Comparison of ENCODE assay signal across 22 cellular contexts in genomic region chr1:236030572-236030971, GRCh38.
"Had no signal": no experiment of that assay in that cellular context is flagged by ENCODE, and none has a peak within 500 bp of the region (broad histone marks: within the 10 kb centered on the region; RNA-seq: fewer than 3 reads in every experiment).

No MANE protein-coding gene starts in this region.

- H3K9me3 ChIP-seq: SK-N-SH had no signal

- H3K9ac ChIP-seq: SK-N-SH had no signal

- H3K4me2 ChIP-seq: SK-N-SH had no signal

- H3K9me2 ChIP-seq: SK-N-SH had no signal

- DNase-seq: activated CD4-positive, alpha-beta memory T cell treated with anti-CD3 and anti-CD28 coated beads for 36 hours; activated CD4-positive, alpha-beta T cell treated with anti-CD3 and anti-CD28 coated beads, Interleukin-2, amount 10 ng/mL, durations not matched to agents 7 days and 5 days; activated CD4-positive, CD25-positive, alpha-beta regulatory T cell; activated CD8-positive, alpha-beta memory T cell treated with anti-CD3 and anti-CD28 coated beads for 24 hours; activated gamma-delta T cell; activated naive CD4-positive, alpha-beta T cell treated with anti-CD3 and anti-CD28 coated beads for 36 hours; activated T-cell treated with anti-CD3 and anti-CD28 coated beads, Interleukin-2, amount 50 U/mL, for 4 hours; anterior cingulate cortex; Kasumi-1; KBM-7; MV-4-11; NCI-H1105; NCI-H1436; NCI-H187 treated with DMSO at 0.1 percent for 48 hours; NCI-H2081 treated with DMSO at 0.1 percent for 48 hours; NCI-H2171; NCI-H2227 treated with DMSO at 0.1 percent for 48 hours; NCI-H526; NCI-H82; SK-N-SH; T-helper 1 cell had no signal

- H3K27ac ChIP-seq: VCaP had no signal
